ENCODE assay signal across 8 cellular contexts in the genomic region with DNA sequence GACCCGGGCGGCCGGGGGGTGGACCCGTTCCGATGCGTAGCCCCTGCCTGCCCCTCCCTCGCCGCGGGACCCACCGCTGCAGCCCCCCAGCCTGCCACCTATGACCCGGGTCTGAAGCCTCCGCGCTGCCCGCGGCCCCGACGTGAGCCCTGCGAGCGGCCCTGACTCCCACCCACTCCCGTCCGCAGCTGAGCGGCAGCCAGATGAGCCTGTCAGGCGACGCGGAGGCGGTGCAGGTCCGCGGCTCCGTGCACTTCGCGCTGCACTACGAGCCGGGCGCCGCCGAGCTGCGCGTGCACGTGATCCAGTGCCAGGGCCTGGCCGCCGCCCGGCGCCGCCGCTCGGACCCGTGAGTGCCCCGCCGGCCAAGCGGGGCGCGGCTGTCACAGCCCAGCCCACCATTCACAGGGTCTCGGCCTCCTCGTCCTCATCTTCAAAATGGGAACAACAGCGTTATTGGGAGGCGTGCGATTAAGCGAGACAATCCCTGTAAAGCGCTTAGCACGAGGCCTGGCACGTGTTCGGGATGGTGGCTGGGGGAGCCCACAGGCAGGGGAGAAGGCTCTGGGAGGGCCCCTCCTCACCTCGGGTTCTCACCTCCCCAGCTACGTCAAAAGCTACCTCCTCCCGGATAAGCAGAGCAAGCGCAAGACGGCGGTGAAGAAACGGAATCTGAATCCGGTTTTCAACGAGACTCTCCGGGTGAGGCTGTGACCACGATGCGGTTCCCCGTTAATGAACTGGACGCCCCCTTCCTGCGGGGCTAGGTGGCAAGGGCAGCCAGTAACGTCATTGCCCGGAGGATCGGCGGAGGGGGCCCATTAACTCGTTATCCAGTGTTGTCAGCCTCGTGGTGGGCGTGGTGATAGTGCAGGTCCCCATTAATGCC. TPM values are rescaled to one million over a fixed set of nuclear protein-coding genes. Genes with fewer than 3 reads are reported as not detected.
DNase-seq lines count a peak whose midpoint lies in the region; ATAC-seq and TF ChIP-seq lines count a peak whose summit lies in the region.

No MANE protein-coding gene starts in this region.

- intact Hi-C loops in PC-3 (cut with micrococcal nuclease) (loop anchor here (1.0 kb wide), 1 partner anchor 9 kb away; no protein-coding TSS in a partner anchor), esophagus muscularis mucosa (cut with DNase I) (no loop called here)

- peaks cover 0 to 8% of the 10 kb centered on the region in 2 donors for H3K36me3 Mint-ChIP-seq in naive B cell

- H3K4me3 Mint-ChIP-seq in naive B cell = peak overlapping the region in 2 of 8 donors; percentile 12 to 26

- H4K20me1 ChIP-seq in PC-3 (ENCODE audit: low read length) = no peaks in the 10 kb centered on the region

- no peaks in the 10 kb centered on the region for H3K9me3 ChIP-seq in PC-3 (ENCODE audit: low read length)
- no peaks in the 10 kb centered on the region for H3K9me3 ChIP-seq in esophagus muscularis mucosa

- no peaks in the 10 kb centered on the region for H3F3A ChIP-seq in PC-3 (ENCODE audit: low read length, unreplicated experiment)

- ATAC-seq in PC-3 = peak; percentile 86
- ATAC-seq in naive B cell (ENCODE audit: low read depth in 2 of 2) = peak; percentile 64 to 71
- ATAC-seq in GM19395 (IDR thresholded peaks at IDR 0.05; ENCODE audit: unreplicated experiment) = no peak

- peaks cover 16% of the 10 kb centered on the region for H3K4me1 ChIP-seq in PC-3 (ENCODE audit: insufficient read depth, low read length)
- peaks cover 23 to 32% (median 30%) of the 10 kb centered on the region in 4 donors for H3K4me1 ChIP-seq in esophagus muscularis mucosa

- H3K9me3 Mint-ChIP-seq in naive B cell = no peaks in the 10 kb centered on the region

- H3K27me3 ChIP-seq in PC-3 (ENCODE audit: low read length) (no peaks in the 10 kb centered on the region), esophagus muscularis mucosa (peaks cover 0 to 40% (median 7%) of the 10 kb centered on the region in 4 donors)

- H3K9ac ChIP-seq in PC-3 (ENCODE audit: low read length) = peak overlapping the region; percentile 69

- TSS peak; percentile 25 for BruUV-seq in PC-3 (replicated peaks; lab: Mats Ljungman, UMichigan)

- H3K36me3 ChIP-seq in PC-3 (ENCODE audit: low read depth, low read length) = no peaks in the 10 kb centered on the region
- H3K36me3 ChIP-seq in esophagus muscularis mucosa = peaks cover 16 to 26% (median 23%) of the 10 kb centered on the region in 4 donors

- H3K27ac Mint-ChIP-seq in naive B cell = no peak overlapping the region

- H3K4me2 ChIP-seq in PC-3 (ENCODE audit: low read length) = peak overlapping the region; percentile 96

- H3K4me3 ChIP-seq in PC-3 (ENCODE audit: low read length) (peak overlapping the region; percentile 71), esophagus muscularis mucosa (peak overlapping the region; percentile 53 to 59 (median 56))

- no peak for TF ChIP-seq POLR2A in esophagus muscularis mucosa (IDR thresholded peaks at IDR 0.05; ENCODE audit: low read depth)

- TF ChIP-seq CTCF in PC-3 (conservative IDR thresholded peaks at IDR 0.05; ENCODE audit: low read depth, low read length) (no peak), esophagus muscularis mucosa (IDR thresholded peaks at IDR 0.05) (peak in 1 of 3 experiments; percentile 23)

- DNase-seq in NCI-H1417 (lab: John Stamatoyannopoulos, UW) (peak; percentile 77 to 83 (median 78)), NCI-H1417 treated with DMSO at 0.1 percent for 48 hours (lab: John Stamatoyannopoulos, UW) (no peak), PC-3 (peak; percentile 79), esophagus muscularis mucosa (ENCODE audit: extremely low spot score) (no peak), naive B cell (no peak), cortex of kidney (lab: John Stamatoyannopoulos, UW) (no peak), ureter (ENCODE audit: low spot score) (no peak)

- H3K4me1 Mint-ChIP-seq in naive B cell = peaks cover 13 to 22% (median 20%) of the 10 kb centered on the region in 3 donors

- TF ChIP-seq EP300 in esophagus muscularis mucosa (IDR thresholded peaks at IDR 0.05) = no peak

- H3K79me2 ChIP-seq in PC-3 (ENCODE audit: low read length) = no peaks in the 10 kb centered on the region

- no peaks in the 10 kb centered on the region for H3K9me2 ChIP-seq in PC-3 (replicated peaks; ENCODE audit: low read length)

- H3K27me3 Mint-ChIP-seq in naive B cell = no peaks in the 10 kb centered on the region

- H3K27ac ChIP-seq in PC-3 (ENCODE audit: low read length) (peak overlapping the region; percentile 40), esophagus muscularis mucosa (replicated peaks in 1 of 4) (no peak overlapping the region)

- POLR2A ChIA-PET in PC-3 (lab: Charles Lee; ENCODE audit: unreplicated experiment) = no interaction called here

- CTCF ChIA-PET in PC-3 (lab: Charles Lee) = interaction anchor here (0.5 to 0.7 kb wide), 3 partner anchors 51 to 115 kb away, joined by 3 to 4 read pairs (median 4); partner anchors contain the start of gene WDTC1

- 47% methylated on average over 18 of the region's 84 CpGs for WGBS in esophagus muscularis mucosa

- H2AFZ ChIP-seq in PC-3 (ENCODE audit: low read length) = peak overlapping the region; percentile 82

RNA-seq across cellular contexts. Expression of gene SYTL1, which starts 8.2 kb away (rescaled TPM):
- total RNA-seq in PC-3 (2014; rRNA removed) (26.8 and 34.3 TPM in 2 replicates), esophagus muscularis mucosa (1 to 10 TPM in 2 of 4 donors, under 1 TPM in 2; 0.29 to 3.7 (median 1.5) TPM), ureter (93.6 TPM)
- polyA plus RNA-seq in naive B cell (ENCODE audit: low read depth in 6 of 6) = 100 to 1,000 TPM in 1 of 6 donors, 10 to 100 TPM in 5; 63.3 to 110 (median 79.9) TPM

RNA-seq across cellular contexts. Expression of gene MAP3K6, which starts 16.7 kb away (rescaled TPM):
- total RNA-seq in PC-3 (2014; rRNA removed) (25.1 and 44.5 TPM in 2 replicates), esophagus muscularis mucosa (10 to 100 TPM; 29.7 to 80.1 (median 55.4) TPM), ureter (75.5 TPM)
- polyA plus RNA-seq in naive B cell (ENCODE audit: low read depth in 6 of 6) = 1 to 10 TPM in 4 of 6 donors, under 1 TPM in 1, not detected in 1; 0.80 to 2.7 (median 2.0) TPM

RNA-seq across cellular contexts. Expression of gene FCN3, which starts 24.6 kb away (rescaled TPM):
- not detected in 2 replicates for total RNA-seq in PC-3 (2014; rRNA removed)
- 10 to 100 TPM in 2 of 4 donors, 1 to 10 TPM in 2; 2.9 to 16.6 (median 10.5) TPM for total RNA-seq in esophagus muscularis mucosa
- polyA plus RNA-seq in naive B cell (ENCODE audit: low read depth in 6 of 6) = not detected
- 2.1 TPM for total RNA-seq in ureter

RNA-seq across cellular contexts. Expression of gene TMEM222, which starts 28.1 kb away (rescaled TPM):
- total RNA-seq in PC-3 (2014; rRNA removed) = 50.3 and 57.4 TPM in 2 replicates
- total RNA-seq in esophagus muscularis mucosa = 10 to 100 TPM; 23.3 to 35.3 (median 31.8) TPM
- polyA plus RNA-seq in naive B cell (ENCODE audit: low read depth in 6 of 6) = 10 to 100 TPM; 59.7 to 80.2 (median 74.2) TPM
- 54.1 TPM for total RNA-seq in ureter

RNA-seq across cellular contexts. Expression of gene CD164L2, which starts 33.1 kb away (rescaled TPM):
- total RNA-seq in PC-3 (2014; rRNA removed) (0.40 and 0.47 TPM in 2 replicates), esophagus muscularis mucosa (not detected), ureter (not detected)
- polyA plus RNA-seq in naive B cell (ENCODE audit: low read depth in 6 of 6) = not detected

Comparison
In these comparisons a context has a peak if more than half of its experiments do, and no peak if none do; other contexts are left out.
1. DNase-seq: peak in NCI-H1417 (3 of 3) and PC-3 (single experiment); none in NCI-H1417 treated with DMSO at 0.1 percent for 48 hours (single experiment), esophagus muscularis mucosa (single experiment), naive B cell (single experiment), cortex of kidney (single experiment) and ureter (single experiment).